ENCODE assay signal across 8 cellular contexts in genomic region chr11:7442588-7443215, GRCh38. TPM values are rescaled to one million over a fixed set of nuclear protein-coding genes. Genes with fewer than 3 reads are reported as not detected.
DNase-seq lines count a peak whose midpoint lies in the region; ATAC-seq and TF ChIP-seq lines count a peak whose summit lies in the region.

No MANE protein-coding gene starts in this region.

- H3K4me1 Mint-ChIP-seq in naive B cell, result peaks cover 0 to 8% (median 4%) of the 10 kb centered on the region in 3 donors

- H3K9me3 Mint-ChIP-seq in naive B cell, result no peaks in the 10 kb centered on the region

- H3K27me3 Mint-ChIP-seq in naive B cell, result no peaks in the 10 kb centered on the region

- H3K27me3 ChIP-seq in BE2C, result no peaks in the 10 kb centered on the region

- H3K4me3 ChIP-seq in BE2C (ENCODE audit: low read depth, low read length) (no peak overlapping the region), epithelial cell of esophagus (ENCODE audit: low read length) (no peak overlapping the region)

- TF ChIP-seq CTCF in BE2C (IDR thresholded peaks at IDR 0.05; ENCODE audit: low read depth, low read length) (peak; percentile 77), epithelial cell of esophagus (IDR thresholded peaks at IDR 0.05; ENCODE audit: insufficient read depth, low read depth, low read length, missing control alignments) (peak; percentile 94)

- peaks cover 20 to 31% of the 10 kb centered on the region in 2 donors for H3K36me3 Mint-ChIP-seq in naive B cell

- H3K4me1 ChIP-seq in BE2C, result no peaks in the 10 kb centered on the region

- H3K4me3 Mint-ChIP-seq in naive B cell, result no peak overlapping the region

- ATAC-seq in GM18867 (IDR thresholded peaks at IDR 0.05; ENCODE audit: unreplicated experiment), result peak; percentile 95
- ATAC-seq in HG03064 (IDR thresholded peaks at IDR 0.05; ENCODE audit: low read depth, unreplicated experiment), result peak; percentile 81
- peak; percentile 70 to 72 for ATAC-seq in naive B cell (ENCODE audit: low read depth in 2 of 2)

- no peak overlapping the region for H3K27ac Mint-ChIP-seq in naive B cell

- H3K36me3 ChIP-seq in BE2C, result no peaks in the 10 kb centered on the region

- no peaks in the 10 kb centered on the region for H3K9me3 ChIP-seq in BE2C

- DNase-seq in BE2C, result peak; percentile 64
- DNase-seq in NCI-H748 (lab: John Stamatoyannopoulos, UW; ENCODE audit: unreplicated experiment), result peak; percentile 28
- DNase-seq in activated CD8-positive, alpha-beta memory T cell treated with anti-CD3 and anti-CD28 coated beads for 48 hours (ENCODE audit: low read depth in 2 of 3, low spot score in 2 of 3), result peak; percentile 35 to 51 (median 45)
- DNase-seq in epithelial cell of esophagus (ENCODE audit: low read depth), result peak; percentile 63
- DNase-seq in naive B cell, result peak; percentile 57
- peak; percentile 28 to 38 for DNase-seq in stimulated activated CD8-positive, alpha-beta memory T cell treated with anti-CD3 and anti-CD28 coated beads, Interleukin-7, amount 100 ng/mL, for 4 hours (ENCODE audit: low read depth in 2 of 2)

RNA-seq across cellular contexts. Expression of gene OLFML1, which starts 42.6 kb away (rescaled TPM):
- 0.31 TPM for polyA plus RNA-seq in BE2C (2012; ENCODE audit: insufficient read depth, insufficient read length, low read depth)
- polyA plus RNA-seq in naive B cell (ENCODE audit: low read depth in 6 of 6), result 1 to 10 TPM in 4 of 6 donors, under 1 TPM in 2; 0.81 to 4.6 (median 1.6) TPM
